12 cellular contexts compared by ENCODE assay signal in genomic region chr16:31052131-31052530, GRCh38. TPM values are rescaled to one million over a fixed set of nuclear protein-coding genes. Genes with fewer than 3 reads are reported as not detected.
DNase-seq lines count a peak whose midpoint lies in the region; ATAC-seq and TF ChIP-seq lines count a peak whose summit lies in the region.
"Had no signal": no experiment of that assay in that cellular context is flagged by ENCODE, and none has a peak within 500 bp of the region (broad histone marks: within the 10 kb centered on the region; RNA-seq: fewer than 3 reads in every experiment).

No MANE protein-coding gene starts in this region.

- H3K36me3 Mint-ChIP-seq in activated naive CD4-positive, alpha-beta T cell treated with anti-CD3 and anti-CD28 coated beads for 36 hours (ENCODE audit: low read depth), result no peaks in the 10 kb centered on the region
- H3K36me3 Mint-ChIP-seq: natural killer cell had no signal

- no peaks in the 10 kb centered on the region for H3K36me3 ChIP-seq in adrenal gland (replicated peaks in 1 of 2)
- no peaks in the 10 kb centered on the region for H3K36me3 ChIP-seq in left lung
- H3K36me3 ChIP-seq: cardiac muscle cell had no signal

- H3K27me3 ChIP-seq in adrenal gland (no peaks in the 10 kb centered on the region), left lung (no peaks in the 10 kb centered on the region)
- H3K27me3 ChIP-seq: cardiac muscle cell had no signal

- peaks cover 4 to 7% of the 10 kb centered on the region in 2 donors for H3K4me1 ChIP-seq in adrenal gland (replicated peaks in 1 of 2)
- H3K4me1 ChIP-seq in left lung, result no peaks in the 10 kb centered on the region

- peaks cover 2% of the 10 kb centered on the region for H3K27me3 Mint-ChIP-seq in activated naive CD4-positive, alpha-beta T cell treated with anti-CD3 and anti-CD28 coated beads for 36 hours (ENCODE audit: low read depth)

- TF ChIP-seq CTCF in adrenal gland (IDR thresholded peaks at IDR 0.05) (no peak), left lung (IDR thresholded peaks at IDR 0.05) (no peak)

- H3K27ac ChIP-seq in adrenal gland, result peak overlapping the region in 3 of 5 donors; percentile 7 to 81 (median 15)
- H3K27ac ChIP-seq in left lung, result peak overlapping the region in 1 of 2 donors; percentile 64
- H3K27ac ChIP-seq: cardiac muscle cell had no signal

- H3K9me3 Mint-ChIP-seq in activated naive CD4-positive, alpha-beta T cell treated with anti-CD3 and anti-CD28 coated beads for 36 hours, result no peaks in the 10 kb centered on the region
- H3K9me3 Mint-ChIP-seq: GM23338, natural killer cell had no signal

- CTCF ChIA-PET in activated naive CD4-positive, alpha-beta T cell treated with anti-CD3 and anti-CD28 coated beads for 36 hours (lab: Charles Lee), result no interaction called here

- H3K27ac Mint-ChIP-seq in activated naive CD4-positive, alpha-beta T cell treated with anti-CD3 and anti-CD28 coated beads for 36 hours, result no peak overlapping the region
- H3K27ac Mint-ChIP-seq: GM23338, natural killer cell had no signal

- H3K9me3 ChIP-seq in adrenal gland (replicated peaks in 1 of 3) (no peaks in the 10 kb centered on the region), left lung (no peaks in the 10 kb centered on the region)

- WGBS in adrenal gland, 4 donors, result 24 to 33% (median 30%) methylated on average over 2 of the region's 2 CpGs

- peak; percentile 93 for DNase-seq in AG08396 (ENCODE audit: low spot score)
- peak; percentile 87 for DNase-seq in HK-2 (ENCODE audit: unreplicated experiment)
- peak in 6 of 7 donors; percentile 67 to 86 (median 74) for DNase-seq in adrenal gland
- DNase-seq in left lung, result peak in 1 of 2 donors; percentile 59
- DNase-seq in hypothalamus (lab: John Stamatoyannopoulos, UW), result no peak
- DNase-seq in activated naive CD4-positive, alpha-beta T cell treated with anti-CD3 and anti-CD28 coated beads for 36 hours, result no peak
- DNase-seq in effector CD8-positive, alpha-beta T cell (lab: John Stamatoyannopoulos, UW), result no peak
- DNase-seq: natural killer cell, NCI-H1048 had no signal

- no peak for TF ChIP-seq POLR2A in adrenal gland (IDR thresholded peaks at IDR 0.05)

- H3K4me1 Mint-ChIP-seq in activated naive CD4-positive, alpha-beta T cell treated with anti-CD3 and anti-CD28 coated beads for 36 hours (ENCODE audit: low read depth), result no peaks in the 10 kb centered on the region

- intact Hi-C loops in adrenal gland (cut with DNase I), result no loop called here
- intact Hi-C loops in left lung (cut with DNase I), result no loop called here
- intact Hi-C loops in activated naive CD4-positive, alpha-beta T cell treated with anti-CD3 and anti-CD28 coated beads for 36 hours (cut with micrococcal nuclease), result no loop called here

- no peak overlapping the region for H3K4me3 Mint-ChIP-seq in activated naive CD4-positive, alpha-beta T cell treated with anti-CD3 and anti-CD28 coated beads for 36 hours
- H3K4me3 Mint-ChIP-seq: GM23338, natural killer cell had no signal

- peak; percentile 93 for ATAC-seq in left lung
- no peak for ATAC-seq in HG03045 (IDR thresholded peaks at IDR 0.05; ENCODE audit: unreplicated experiment)
- ATAC-seq: GM23338, natural killer cell had no signal

- H3K4me3 ChIP-seq in adrenal gland (no peak overlapping the region), left lung (no peak overlapping the region)
- H3K4me3 ChIP-seq: cardiac muscle cell, GM23338 had no signal

RNA-seq across cellular contexts. Expression of gene STX4, which starts 18.8 kb away (rescaled TPM):
- total RNA-seq in adrenal gland (10 to 100 TPM; 25.0 to 99.5 (median 51.0) TPM), left lung (10 to 100 TPM; 65.4 to 84.8 TPM)
- polyA plus RNA-seq in adrenal gland, result 100 to 1,000 TPM in 2 of 3 donors, 10 to 100 TPM in 1; 48.4 to 225 (median 152) TPM
- total RNA-seq in activated naive CD4-positive, alpha-beta T cell treated with anti-CD3 and anti-CD28 coated beads for 36 hours, result 10 to 100 TPM; 32.9 to 38.0 TPM

RNA-seq across cellular contexts. Expression of gene ZNF668, which starts 21.9 kb away (rescaled TPM):
- total RNA-seq in adrenal gland, result 10 to 100 TPM; 10.6 to 29.5 (median 12.7) TPM
- polyA plus RNA-seq in adrenal gland, result 10 to 100 TPM in 2 of 3 donors, 1 to 10 TPM in 1; 6.2 to 19.5 (median 11.7) TPM
- total RNA-seq in left lung, result 10 to 100 TPM; 11.8 to 12.2 TPM
- total RNA-seq in activated naive CD4-positive, alpha-beta T cell treated with anti-CD3 and anti-CD28 coated beads for 36 hours, result 10 to 100 TPM in 1 of 2 experiments, 1 to 10 TPM in 1; 9.5 to 10.1 TPM

RNA-seq across cellular contexts. Expression of gene ZNF646, which starts 22.1 kb away (rescaled TPM):
- total RNA-seq in adrenal gland (10 to 100 TPM; 11.8 to 17.8 (median 14.5) TPM), left lung (10 to 100 TPM; 15.1 to 18.1 TPM)
- polyA plus RNA-seq in adrenal gland, result 10 to 100 TPM in 1 of 3 donors, 1 to 10 TPM in 2; 3.1 to 15.4 (median 3.7) TPM
- 10 to 100 TPM; 16.7 to 17.4 TPM for total RNA-seq in activated naive CD4-positive, alpha-beta T cell treated with anti-CD3 and anti-CD28 coated beads for 36 hours

RNA-seq across cellular contexts. Expression of gene PRSS53, which starts 36.6 kb away (rescaled TPM):
- total RNA-seq in adrenal gland (1 to 10 TPM in 4 of 8 donors, under 1 TPM in 4; 0.18 to 3.0 (median 1.0) TPM), left lung (1 to 10 TPM; 1.9 to 2.9 TPM)
- polyA plus RNA-seq in adrenal gland, result 10 to 100 TPM in 1 of 3 donors, 1 to 10 TPM in 1, under 1 TPM in 1; 0.29 to 11.0 (median 3.1) TPM
- total RNA-seq in activated naive CD4-positive, alpha-beta T cell treated with anti-CD3 and anti-CD28 coated beads for 36 hours, result 1 to 10 TPM; 4.1 to 5.2 TPM

RNA-seq across cellular contexts. Expression of gene STX1B, which starts 41.7 kb away (rescaled TPM):
- total RNA-seq in adrenal gland (1 to 10 TPM in 5 of 8 donors, under 1 TPM in 1, not detected in 2; 0.57 to 2.5 (median 2.0) TPM), left lung (under 1 TPM; 0.47 to 0.50 TPM)
- polyA plus RNA-seq in adrenal gland, result 1 to 10 TPM in 2 of 3 donors, under 1 TPM in 1; 0.71 to 5.3 (median 1.2) TPM
- under 1 TPM; 0.69 to 0.72 TPM for total RNA-seq in activated naive CD4-positive, alpha-beta T cell treated with anti-CD3 and anti-CD28 coated beads for 36 hours

Comparison
In these comparisons a context has a peak if more than half of its experiments do, and no peak if none do; other contexts are left out.
1. DNase-seq: peak in AG08396 (single experiment), HK-2 (single experiment) and adrenal gland (6 of 7); none in hypothalamus (0 of 51), activated naive CD4-positive, alpha-beta T cell treated with anti-CD3 and anti-CD28 coated beads for 36 hours (single experiment) and effector CD8-positive, alpha-beta T cell (single experiment).